ENCODE assay signal across 8 cellular contexts in the genomic region with DNA sequence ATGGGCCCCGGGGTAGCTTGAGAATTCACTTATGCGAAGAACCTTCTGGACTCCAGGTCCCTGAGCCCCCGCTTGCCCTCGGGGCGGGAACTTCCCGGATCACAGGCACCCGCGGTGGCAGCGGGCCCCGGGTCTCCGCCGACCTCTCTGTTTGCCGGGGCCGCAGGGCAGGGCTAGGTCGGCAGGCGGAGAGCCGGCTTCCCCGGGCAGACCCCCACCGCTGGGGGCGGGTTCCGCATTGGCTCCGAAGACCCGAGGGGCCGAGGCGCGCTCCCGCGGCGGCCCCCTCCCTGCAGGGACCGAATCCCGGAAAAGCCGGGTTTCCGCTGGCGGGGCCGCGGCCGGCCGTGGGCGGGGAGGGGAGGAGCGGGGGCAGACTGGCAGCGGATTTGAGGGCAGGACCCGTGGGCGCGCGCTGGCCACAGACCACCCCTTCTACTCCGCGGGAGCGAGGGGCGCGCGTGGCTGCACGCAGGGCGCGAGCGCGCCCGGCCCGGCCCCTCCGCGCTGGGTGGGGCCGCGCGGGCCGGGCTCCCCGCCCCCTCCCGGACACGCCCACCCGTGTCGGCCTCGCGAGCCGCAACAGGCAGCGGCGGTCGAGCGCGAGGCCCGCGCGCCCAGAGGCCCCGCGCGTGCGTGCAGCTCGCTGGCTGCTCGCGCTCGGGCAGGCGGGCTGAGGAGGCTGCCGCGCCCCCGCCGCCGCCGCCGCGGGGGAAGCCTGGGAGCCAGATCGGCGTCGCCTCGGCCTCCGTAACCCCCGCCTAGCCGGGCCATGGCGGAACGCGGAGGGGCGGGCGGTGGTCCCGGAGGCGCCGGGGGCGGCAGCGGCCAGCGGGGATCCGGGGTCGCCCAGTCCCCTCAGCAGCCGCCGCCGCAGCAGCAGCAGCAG. TPM values are rescaled to one million over a fixed set of nuclear protein-coding genes. Genes with fewer than 3 reads are reported as not detected.
DNase-seq lines count a peak whose midpoint lies in the region; ATAC-seq and TF ChIP-seq lines count a peak whose summit lies in the region.

Gene PACS1 (plus strand): TSS at position 558 of the 889 bp plus-strand sequence. CDS start 215 bp downstream, at position 773.

- H3K27me3 ChIP-seq in AG04450 (ENCODE audit: control insufficient read depth, insufficient read depth, low read length) (no peaks in the 10 kb centered on the region), SK-N-SH (ENCODE audit: insufficient read depth) (no peaks in the 10 kb centered on the region), neutrophil (no peaks in the 10 kb centered on the region)

- CTCF ChIA-PET in AG04450 (lab: Charles Lee) (interaction anchor here (0.6 to 5.3 kb wide), 5 partner anchors 16 to 248 kb away, joined by 3 to 103 read pairs (median 4); partner anchors contain the start of gene SF3B2), SK-N-SH (lab: Yijun Ruan, JAX) (interaction anchor here (0.7 to 8.2 kb wide), 14 partner anchors 11 to 183 kb away, joined by 3 to 101 read pairs (median 9); partner anchors contain the start of genes GAL3ST3 and SF3B2)

- DNase-seq in AG04450 (ENCODE audit: low read depth, low spot score) (peak; percentile 56), SK-N-SH (peak; percentile 94), germinal center (ENCODE audit: low spot score) (peak; percentile 93)
- peak; percentile 68 for DNase-seq in activated naive CD4-positive, alpha-beta T cell treated with anti-CD3 and anti-CD28 coated beads, Interleukin-2, amount 50 U/mL, for 16 hours

- WGBS in SK-N-SH (ENCODE audit: low lambda C conversion rate): 6% methylated on average over 10 of the region's 120 CpGs

- POLR2A ChIA-PET in AG04450 (lab: Yijun Ruan, JAX) (interaction anchor here (0.6 to 3.0 kb wide), 3 partner anchors 11 to 168 kb away, joined by 3 to 12 read pairs (median 6); partner anchors contain the start of gene SF3B2), SK-N-SH (lab: Yijun Ruan, JAX) (interaction anchor here (2.3 kb wide), 1 partner anchor 12 kb away, joined by 6 read pairs; no protein-coding TSS in a partner anchor)

- no peaks in the 10 kb centered on the region for H3K9me3 ChIP-seq in AG04450 (ENCODE audit: control insufficient read depth, insufficient read depth, low read length)
- H3K9me3 ChIP-seq in SK-N-SH: no peaks in the 10 kb centered on the region
- no peaks in the 10 kb centered on the region for H3K9me3 ChIP-seq in neutrophil

- no peaks in the 10 kb centered on the region for H3K9me2 ChIP-seq in SK-N-SH

- TF ChIP-seq CTCF in AG04450 (IDR thresholded peaks at IDR 0.05; ENCODE audit: low read depth, low read length) (no peak), SK-N-SH (IDR thresholded peaks at IDR 0.05) (no peak), neutrophil (IDR thresholded peaks at IDR 0.05) (no peak)

- H3K4me3 ChIP-seq in AG04450 (ENCODE audit: low read depth, low read length) (peak within 1 kb of the TSS; percentile 76), SK-N-SH (ENCODE audit: low read depth in 2 of 2, low read length in 1 of 2) (peak within 1 kb of the TSS; percentile 83 to 85), neutrophil (ENCODE audit: low read depth in 1 of 2, low read length in 1 of 2) (peak within 1 kb of the TSS; percentile 74 to 91)

- no peak for TF ChIP-seq RAD21 in SK-N-SH (IDR thresholded peaks at IDR 0.05; ENCODE audit: low read length)

- H3K9ac ChIP-seq in SK-N-SH: peak within 1 kb of the TSS; percentile 82

- peaks cover 56% of the 10 kb centered on the region for H3F3A ChIP-seq in SK-N-SH (replicated peaks; ENCODE audit: insufficient read depth)

- H3K36me3 ChIP-seq in SK-N-SH (replicated peaks in 1 of 2; ENCODE audit: control insufficient read depth in 1 of 2, insufficient read depth in 2 of 2, low read length in 1 of 2) (peaks cover 48 to 56% of the 10 kb centered on the region in 2 experiments), neutrophil (peaks cover 38% of the 10 kb centered on the region)

- H4K20me1 ChIP-seq in SK-N-SH (ENCODE audit: insufficient read depth): peaks cover 25% of the 10 kb centered on the region

- H3K27ac ChIP-seq in AG04450 (ENCODE audit: low read depth, low read length) (peak within 1 kb of the TSS; percentile 90), SK-N-SH (ENCODE audit: low read depth in 2 of 2, low read length in 1 of 2) (peak within 1 kb of the TSS; percentile 86 to 94), neutrophil (peak within 1 kb of the TSS; percentile 99), temporal lobe (ENCODE audit: low read depth, low read length) (peak within 1 kb of the TSS; percentile 89)

- H2AFZ ChIP-seq in SK-N-SH (ENCODE audit: low read depth): peak within 1 kb of the TSS; percentile 48

- peak in 1 of 2 experiments; percentile 13; a peak in 1 of 4 replicates for TF ChIP-seq EP300 in SK-N-SH (IDR thresholded peaks at IDR 0.05; ENCODE audit: borderline replicate concordance in 1 of 2, low read depth in 1 of 2, low read length in 1 of 2)

- H3K79me2 ChIP-seq in SK-N-SH (ENCODE audit: insufficient read depth): peaks cover 60% of the 10 kb centered on the region

- ATAC-seq in GM18907 (IDR thresholded peaks at IDR 0.05; ENCODE audit: unreplicated experiment) (peak; percentile 41), HG03457 (IDR thresholded peaks at IDR 0.05; ENCODE audit: unreplicated experiment) (peak; percentile 36)

- H3K4me2 ChIP-seq in SK-N-SH: peak within 1 kb of the TSS; percentile 93

- H3K4me1 ChIP-seq in SK-N-SH (ENCODE audit: control insufficient read depth in 1 of 2, insufficient read depth in 2 of 2, low read depth in 1 of 2, low read length in 1 of 2) (peaks cover 20 to 30% of the 10 kb centered on the region in 2 experiments; a peak in 3 of 4 replicates), neutrophil (ENCODE audit: control insufficient read depth in 1 of 2, insufficient read depth in 1 of 2, low read depth in 1 of 2, low read length in 1 of 2) (peaks cover 40 to 42% of the 10 kb centered on the region in 2 experiments)

TF ChIP-seq in SK-N-SH, 30 proteins besides CTCF, POLR2A, EP300 and RAD21:
- TF ChIP-seq FOSL2 (IDR thresholded peaks at IDR 0.05; ENCODE audit: borderline replicate concordance, low read depth) (no peak), CHD2 (IDR thresholded peaks at IDR 0.05; ENCODE audit: low read length, partially characterized antibody) (no peak), TEAD4 (IDR thresholded peaks at IDR 0.05; ENCODE audit: borderline replicate concordance, insufficient read depth) (no peak), NRF1 (IDR thresholded peaks at IDR 0.05; ENCODE audit: low read depth, low read length) (peak; percentile 63), ELF1 (IDR thresholded peaks at IDR 0.05) (peak; percentile 56; the same call in 1 of the 2 replicates), POLR2AphosphoS5 (IDR thresholded peaks at IDR 0.05; ENCODE audit: low read depth, low read length) (peak; percentile 49; the same call in 1 of the 2 replicates), SMC3 (IDR thresholded peaks at IDR 0.05; ENCODE audit: low read depth, low read length) (no peak), SIN3A (IDR thresholded peaks at IDR 0.05; ENCODE audit: borderline replicate concordance, low read depth, low read length) (peak; percentile 43; the same call in 1 of the 2 replicates)
- TF ChIP-seq, protein P1, sequence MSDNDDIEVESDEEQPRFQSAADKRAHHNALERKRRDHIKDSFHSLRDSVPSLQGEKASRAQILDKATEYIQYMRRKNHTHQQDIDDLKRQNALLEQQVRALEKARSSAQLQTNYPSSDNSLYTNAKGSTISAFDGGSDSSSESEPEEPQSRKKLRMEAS (IDR thresholded peaks at IDR 0.05; ENCODE audit: low read depth): peak; percentile 27; the same call in 1 of the 2 replicates
TF ChIP-seq in SK-N-SH: peak in this region for 5.

RNA-seq across cellular contexts. Expression of gene PACS1, which starts in this region (rescaled TPM):
- 27.1 and 32.5 TPM in 2 replicates for polyA plus RNA-seq in AG04450 (2011; rRNA removed)
- 83.4 and 117 TPM in 2 replicates for polyA minus RNA-seq in AG04450 (2011; rRNA and poly(A)+ RNA removed)
- polyA plus RNA-seq in SK-N-SH (2012; rRNA removed): 24.8 and 37.3 TPM in 2 replicates
- polyA plus RNA-seq in SK-N-SH (2012; cell fraction: cytosol; rRNA removed): 22.0 and 34.4 TPM in 2 replicates
- 63.3 and 63.4 TPM in 2 replicates for polyA plus RNA-seq in SK-N-SH (2012; cell fraction: nucleus; rRNA removed)
- total RNA-seq in temporal lobe: 60.2 TPM

Comparison
In these comparisons a context has a peak if more than half of its experiments do, and no peak if none do; other contexts are left out.
1. Peak in every context shown above with its lines: DNase-seq, ATAC-seq, H3K4me3 ChIP-seq and H3K27ac ChIP-seq.